Comparison of ENCODE assay signal across 8 cellular contexts in the genomic region with DNA sequence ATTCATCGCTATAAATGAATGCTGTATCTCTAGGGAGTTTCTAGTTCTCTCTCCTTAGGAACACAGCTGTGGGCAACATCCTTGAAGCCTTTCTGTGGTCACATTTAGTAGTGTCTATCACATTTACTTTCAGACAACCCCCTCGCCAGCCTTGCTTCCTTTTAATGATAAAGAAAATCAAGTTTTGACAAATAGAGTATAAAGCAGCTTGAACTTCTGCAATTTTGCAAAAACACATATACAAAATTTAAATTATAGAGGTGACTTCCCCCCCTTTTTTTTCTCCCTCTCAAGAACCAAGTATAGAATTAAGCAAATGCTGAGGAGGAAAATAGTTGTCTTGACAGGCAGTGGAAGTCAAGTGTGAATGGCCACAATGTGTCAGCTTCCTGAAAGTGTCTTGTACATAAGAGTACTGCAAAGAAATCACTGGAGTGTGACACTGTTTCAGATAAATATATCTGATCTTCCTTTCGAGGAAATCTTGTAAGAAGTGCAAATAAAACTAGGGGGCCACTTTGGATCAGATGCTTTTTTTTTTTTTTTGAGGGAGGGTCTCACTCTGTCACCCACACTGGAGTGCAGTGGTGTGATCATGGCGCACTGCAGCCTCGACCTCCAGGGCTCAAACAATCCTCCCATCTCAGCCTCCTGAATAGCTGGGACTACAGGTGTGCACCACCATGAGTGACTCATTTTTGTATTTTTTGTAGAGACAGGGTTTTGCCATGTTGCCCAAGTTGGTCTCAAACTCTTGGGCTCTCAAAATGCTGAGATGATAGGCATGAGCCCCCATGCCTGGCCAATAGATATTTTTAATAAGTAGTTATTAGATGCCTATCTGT. TPM values are rescaled to one million over a fixed set of nuclear protein-coding genes. Genes with fewer than 3 reads are reported as not detected.
DNase-seq lines count a peak whose midpoint lies in the region; ATAC-seq lines count a peak whose summit lies in the region.
"Had no signal": no experiment of that assay in that cellular context is flagged by ENCODE, and none has a peak within 500 bp of the region (broad histone marks: within the 10 kb centered on the region; RNA-seq: fewer than 3 reads in every experiment).

No MANE protein-coding gene starts in this region.

- H3K4me3 Mint-ChIP-seq in naive B cell = peak overlapping the region; percentile 16 to 76 (median 59)

- ATAC-seq in GM18870 (IDR thresholded peaks at IDR 0.05; ENCODE audit: unreplicated experiment) = peak; percentile 59
- ATAC-seq in HG02798 (IDR thresholded peaks at IDR 0.05; ENCODE audit: poor library complexity, unreplicated experiment) = peak; percentile 60
- peak; percentile 88 for ATAC-seq in naive B cell (ENCODE audit: low read depth in 2 of 2)

- H3K9me3 Mint-ChIP-seq in naive B cell = peaks cover 0 to 4% (median 0%) of the 10 kb centered on the region in 7 donors

- H3K36me3 Mint-ChIP-seq in naive B cell = peaks cover 0 to 7% of the 10 kb centered on the region in 2 donors

- H3K27ac Mint-ChIP-seq in naive B cell = peak overlapping the region; percentile 44 to 90 (median 70)

- no peaks in the 10 kb centered on the region for H3K27me3 Mint-ChIP-seq in naive B cell

- DNase-seq in MV-4-11 (lab: John Stamatoyannopoulos, UW) = peak; percentile 83
- DNase-seq in naive B cell = peak; percentile 82
- DNase-seq in cerebellar cortex (ENCODE audit: low spot score) = no peak
- DNase-seq in HuH-7.5 (ENCODE audit: low spot score) = no peak
- DNase-seq in NCI-H1092 (lab: John Stamatoyannopoulos, UW) = no peak
- DNase-seq: GOT3 had no signal

- peaks cover 38 to 56% (median 56%) of the 10 kb centered on the region in 3 donors for H3K4me1 Mint-ChIP-seq in naive B cell

RNA-seq across cellular contexts. Expression of a gene that starts 21.0 kb away (rescaled TPM):
- polyA plus RNA-seq in naive B cell (ENCODE audit: low read depth in 6 of 6) = under 1 TPM; 0.09 to 0.93 (median 0.35) TPM

RNA-seq across cellular contexts. Expression of a gene that starts 55.2 kb away (rescaled TPM):
- polyA plus RNA-seq in naive B cell (ENCODE audit: low read depth in 6 of 6) = under 1 TPM in 2 of 6 donors, not detected in 4; 0.57 to 0.90 TPM

Comparison
In these comparisons a context has a peak if more than half of its experiments do, and no peak if none do; other contexts are left out.
1. DNase-seq: peak in MV-4-11 (single experiment) and naive B cell (single experiment); none in cerebellar cortex (single experiment), HuH-7.5 (single experiment) and NCI-H1092 (single experiment).
2. Peak in every context shown above with its lines, with median percentiles within 50 percentile points of each other: ATAC-seq.